In genomic region chr4:25233737-25234389, GRCh38 we compare ENCODE assay signal across 8 cellular contexts. TPM values are rescaled to one million over a fixed set of nuclear protein-coding genes. Genes with fewer than 3 reads are reported as not detected.
DNase-seq lines count a peak whose midpoint lies in the region; TF ChIP-seq lines count a peak whose summit lies in the region.

Gene PI4K2B, plus strand, starts transcription at chr4:25234033. Its CDS starts 131 bp downstream, at chr4:25234164.

- peak within 1 kb of the TSS; percentile 27 for H2AFZ ChIP-seq in neural cell (ENCODE audit: low read depth, low read length)

- peak; percentile 83 for DNase-seq in ELF-1 (ENCODE audit: low read depth, low spot score)
- peak; percentile 97 for DNase-seq in H7
- peak; percentile 81 for DNase-seq in M059J (ENCODE audit: low read depth)
- peak; percentile 37 to 58 for DNase-seq in SHP77 (lab: John Stamatoyannopoulos, UW)
- DNase-seq in activated effector memory CD4-positive, alpha-beta T cell treated with Interleukin-2 at 50 U/mL for 16 hours = peak; percentile 91
- peak; percentile 64 for DNase-seq in fibroblast of the aortic adventitia (ENCODE audit: low read depth)

- H3K36me3 ChIP-seq in H7 (replicated peaks; ENCODE audit: control insufficient read depth, insufficient read depth, low read length) = no peaks in the 10 kb centered on the region
- no peaks in the 10 kb centered on the region for H3K36me3 ChIP-seq in neural cell (ENCODE audit: insufficient read depth, low read length)
- H3K36me3 ChIP-seq in stomach smooth muscle (ENCODE audit: control insufficient read depth in 2 of 2, insufficient read depth in 2 of 2, low read length in 2 of 2) = no peaks in the 10 kb centered on the region

- H4K20me1 ChIP-seq in neural cell (ENCODE audit: insufficient read depth) = no peaks in the 10 kb centered on the region

- H3K9me2 ChIP-seq in neural cell (ENCODE audit: insufficient read depth, low read length) = no peaks in the 10 kb centered on the region

- H3K9me3 ChIP-seq in neural cell (ENCODE audit: low read length) (peaks cover 16% of the 10 kb centered on the region), stomach smooth muscle (ENCODE audit: control insufficient read depth in 2 of 2, low read length in 2 of 2) (peaks cover 3 to 10% of the 10 kb centered on the region in 2 donors)

- H3K27me3 ChIP-seq in H7 (ENCODE audit: control insufficient read depth, insufficient read depth, low read length) (no peaks in the 10 kb centered on the region), neural cell (ENCODE audit: insufficient read depth, low read depth, low read length) (no peaks in the 10 kb centered on the region), stomach smooth muscle (ENCODE audit: control insufficient read depth in 1 of 2, insufficient read depth in 2 of 2, low read length in 2 of 2) (no peaks in the 10 kb centered on the region)

- H3K4me2 ChIP-seq in neural cell (ENCODE audit: low read length) = peak within 1 kb of the TSS; percentile 52

- TF ChIP-seq CTCF in fibroblast of the aortic adventitia (IDR thresholded peaks at IDR 0.05; ENCODE audit: insufficient read depth, low read length) (no peak), neural cell (IDR thresholded peaks at IDR 0.05; ENCODE audit: poor library complexity, severe bottlenecking) (no peak)

- H3K9ac ChIP-seq in neural cell (ENCODE audit: low read length) (peak within 1 kb of the TSS; percentile 77), stomach smooth muscle (ENCODE audit: low read length in 2 of 2) (peak within 1 kb of the TSS; percentile 77 to 90)

- TF ChIP-seq RAD21 in neural cell (conservative IDR thresholded peaks at IDR 0.05) = peak; percentile 64

- H3F3A ChIP-seq in neural cell (ENCODE audit: insufficient read depth, low read length, poor library complexity, severe bottlenecking) = peaks cover 8% of the 10 kb centered on the region

- peak within 1 kb of the TSS; percentile 47 for H3K27ac ChIP-seq in neural cell (ENCODE audit: low read length)
- peak within 1 kb of the TSS; percentile 78 for H3K27ac ChIP-seq in stomach smooth muscle (ENCODE audit: low read length)

- H3K79me2 ChIP-seq in neural cell (replicated peaks; ENCODE audit: insufficient read depth, low read length) = no peaks in the 10 kb centered on the region

- no peak for TF ChIP-seq EP300 in neural cell (conservative IDR thresholded peaks at IDR 0.05; ENCODE audit: poor library complexity, severe bottlenecking)

- H3K4me1 ChIP-seq in stomach smooth muscle (ENCODE audit: control insufficient read depth, insufficient read depth, low read length) = peaks cover 4% of the 10 kb centered on the region

- peak within 1 kb of the TSS; percentile 89 for H3K4me3 ChIP-seq in H7 (ENCODE audit: insufficient read depth, low read depth, low read length)
- peak within 1 kb of the TSS; percentile 86 for H3K4me3 ChIP-seq in fibroblast of the aortic adventitia (ENCODE audit: low read depth, low read length)
- peak within 1 kb of the TSS; percentile 95 for H3K4me3 ChIP-seq in neural cell (ENCODE audit: low read length)
- peak within 1 kb of the TSS; percentile 80 to 95 for H3K4me3 ChIP-seq in stomach smooth muscle (ENCODE audit: low read length in 2 of 2)

TF ChIP-seq in neural cell, 6 proteins besides CTCF, POLR2A, EP300 and RAD21:
- TF ChIP-seq EZH2 (IDR thresholded peaks at IDR 0.05; ENCODE audit: borderline replicate concordance, insufficient read depth, low read length, poor library complexity, severe bottlenecking) (no peak), MXI1 (conservative IDR thresholded peaks at IDR 0.05; ENCODE audit: poor library complexity, severe bottlenecking) (peak; percentile 72), SMC3 (conservative IDR thresholded peaks at IDR 0.05; ENCODE audit: poor library complexity) (peak; percentile 61), POLR2AphosphoS5 (IDR thresholded peaks at IDR 0.05) (peak; percentile 70)

RNA-seq across cellular contexts. Expression of gene PI4K2B, which starts in this region (rescaled TPM):
- total RNA-seq in H7 (2014; rRNA removed; shearing (Covaris generic)) = 14.8 and 18.3 TPM in 2 replicates
- total RNA-seq in M059J (2014; rRNA removed; shearing (Covaris generic)) = 39.4 and 56.2 TPM in 2 replicates
- total RNA-seq in fibroblast of the aortic adventitia (ENCODE audit: low replicate concordance) = 21.2 and 34.3 TPM in 2 replicates
- polyA plus RNA-seq in neural cell = 9.5 and 10.0 TPM in 2 replicates
- polyA minus RNA-seq in neural cell = 9.3 and 9.6 TPM in 2 replicates

Comparison
In these comparisons a context has a peak if more than half of its experiments do, and no peak if none do; other contexts are left out.
1. Peak in every context shown above with its lines: DNase-seq, H3K4me3 ChIP-seq and H3K27ac ChIP-seq.